10 cellular contexts compared by ENCODE assay signal in genomic region chr1:154191990-154192450, GRCh38. TPM values are rescaled to one million over a fixed set of nuclear protein-coding genes. Genes with fewer than 3 reads are reported as not detected.
DNase-seq lines count a peak whose midpoint lies in the region; ATAC-seq and TF ChIP-seq lines count a peak whose summit lies in the region.
"Had no signal": no experiment of that assay in that cellular context is flagged by ENCODE, and none has a peak within 500 bp of the region (broad histone marks: within the 10 kb centered on the region; RNA-seq: fewer than 3 reads in every experiment).

TSS of gene TPM3 (minus strand) at chr1:154192100. CDS start at chr1:154192018, 82 bp downstream.

- no peak for TF ChIP-seq CTCF in ascending aorta (IDR thresholded peaks at IDR 0.05)
- no peak for TF ChIP-seq CTCF in tibial nerve (IDR thresholded peaks at IDR 0.05)

- H3K4me1 ChIP-seq in ascending aorta (no peaks in the 10 kb centered on the region), tibial nerve (peaks cover 0 to 8% (median 0%) of the 10 kb centered on the region in 4 donors), HAP-1 (peaks cover 13% of the 10 kb centered on the region)

- no peaks in the 10 kb centered on the region for H3K9me3 ChIP-seq in ascending aorta
- no peaks in the 10 kb centered on the region for H3K9me3 ChIP-seq in tibial nerve
- H3K9me3 ChIP-seq in HAP-1 = no peaks in the 10 kb centered on the region

- no peak for TF ChIP-seq EP300 in tibial nerve (IDR thresholded peaks at IDR 0.05)

- TF ChIP-seq POLR2A in tibial nerve (IDR thresholded peaks at IDR 0.05) = no peak

- intact Hi-C loops in activated CD4-positive, alpha-beta T cell treated with anti-CD3 and anti-CD28 coated beads, Interleukin-2, amount 10 ng/mL, durations not matched to agents 24 days and 14 days (cut with micrococcal nuclease) = no loop called here
- intact Hi-C loops in ascending aorta (cut with DNase I) = no loop called here

- no peak for DNase-seq in activated CD4-positive, alpha-beta T cell treated with anti-CD3 and anti-CD28 coated beads, Interleukin-2, amount 10 ng/mL, durations not matched to agents 24 days and 14 days
- DNase-seq in activated CD4-positive, alpha-beta T cell treated with anti-CD3 and anti-CD28 coated beads for 4 hours = no peak
- DNase-seq in ascending aorta (ENCODE audit: low spot score in 2 of 2) (no peak), left lobe of liver (ENCODE audit: low spot score) (no peak), tibial nerve (ENCODE audit: low spot score in 2 of 2) (no peak), HAP-1 (ENCODE audit: low spot score in 2 of 2) (no peak)
- DNase-seq: stimulated activated CD4-positive, alpha-beta T cell treated with anti-CD3 and anti-CD28 coated beads, Interleukin-1b, Interleukin-23, amount 100 ng/mL, for 48 hours had no signal

- 0 to 6% methylated on average over 1 of the region's 1 CpG for WGBS in tibial nerve, 2 donors

- no peak for ATAC-seq in left lobe of liver
- no peak for ATAC-seq in HG02981 (IDR thresholded peaks at IDR 0.05; ENCODE audit: unreplicated experiment)
- ATAC-seq in HG02938 (IDR thresholded peaks at IDR 0.05; ENCODE audit: unreplicated experiment) = no peak

- H3K4me3 Mint-ChIP-seq in activated CD4-positive, alpha-beta T cell treated with anti-CD3 and anti-CD28 coated beads, Interleukin-2, amount 10 ng/mL, durations not matched to agents 24 days and 14 days = no peak within 1 kb of the TSS
- H3K4me3 Mint-ChIP-seq: activated naive CD8-positive, alpha-beta T cell had no signal

- peaks cover 36% of the 10 kb centered on the region for H3K27me3 Mint-ChIP-seq in activated CD4-positive, alpha-beta T cell treated with anti-CD3 and anti-CD28 coated beads, Interleukin-2, amount 10 ng/mL, durations not matched to agents 24 days and 14 days
- H3K27me3 Mint-ChIP-seq: activated naive CD8-positive, alpha-beta T cell had no signal

- H3K27ac ChIP-seq in ascending aorta = no peak within 1 kb of the TSS
- no peak within 1 kb of the TSS for H3K27ac ChIP-seq in tibial nerve

- H3K36me3 ChIP-seq in ascending aorta (no peaks in the 10 kb centered on the region), tibial nerve (no peaks in the 10 kb centered on the region), HAP-1 (replicated peaks) (no peaks in the 10 kb centered on the region)

- H3K27ac Mint-ChIP-seq in activated CD4-positive, alpha-beta T cell treated with anti-CD3 and anti-CD28 coated beads, Interleukin-2, amount 10 ng/mL, durations not matched to agents 24 days and 14 days = no peak within 1 kb of the TSS
- H3K27ac Mint-ChIP-seq: activated naive CD8-positive, alpha-beta T cell had no signal

- no peaks in the 10 kb centered on the region for H3K27me3 ChIP-seq in ascending aorta
- H3K27me3 ChIP-seq in tibial nerve = no peaks in the 10 kb centered on the region
- H3K27me3 ChIP-seq in HAP-1 (ENCODE audit: low read depth) = no peaks in the 10 kb centered on the region

- no peaks in the 10 kb centered on the region for H3K36me3 Mint-ChIP-seq in activated CD4-positive, alpha-beta T cell treated with anti-CD3 and anti-CD28 coated beads, Interleukin-2, amount 10 ng/mL, durations not matched to agents 24 days and 14 days (ENCODE audit: low read depth)
- H3K36me3 Mint-ChIP-seq: activated naive CD8-positive, alpha-beta T cell had no signal

- no peaks in the 10 kb centered on the region for H3K9me3 Mint-ChIP-seq in activated CD4-positive, alpha-beta T cell treated with anti-CD3 and anti-CD28 coated beads, Interleukin-2, amount 10 ng/mL, durations not matched to agents 24 days and 14 days

- in situ Hi-C loops in HAP-1 (cut with MboI; ENCODE audit: low sequenced_read_pairs) = no loop called here

- H3K4me3 ChIP-seq in ascending aorta (no peak within 1 kb of the TSS), tibial nerve (no peak within 1 kb of the TSS), HAP-1 (no peak within 1 kb of the TSS)

- H3K4me1 Mint-ChIP-seq in activated CD4-positive, alpha-beta T cell treated with anti-CD3 and anti-CD28 coated beads, Interleukin-2, amount 10 ng/mL, durations not matched to agents 24 days and 14 days = peaks cover 8% of the 10 kb centered on the region

RNA-seq across cellular contexts. Expression of gene TPM3, which starts in this region (rescaled TPM):
- 633 and 635 TPM in 2 replicates for total RNA-seq in activated CD4-positive, alpha-beta T cell treated with anti-CD3 and anti-CD28 coated beads, Interleukin-2, amount 10 ng/mL, durations not matched to agents 24 days and 14 days
- total RNA-seq in ascending aorta (254 TPM), left lobe of liver (92.7 TPM), tibial nerve (100 to 1,000 TPM; 170 to 251 (median 222) TPM)
